19 cellular contexts compared by ENCODE assay signal in the genomic region with DNA sequence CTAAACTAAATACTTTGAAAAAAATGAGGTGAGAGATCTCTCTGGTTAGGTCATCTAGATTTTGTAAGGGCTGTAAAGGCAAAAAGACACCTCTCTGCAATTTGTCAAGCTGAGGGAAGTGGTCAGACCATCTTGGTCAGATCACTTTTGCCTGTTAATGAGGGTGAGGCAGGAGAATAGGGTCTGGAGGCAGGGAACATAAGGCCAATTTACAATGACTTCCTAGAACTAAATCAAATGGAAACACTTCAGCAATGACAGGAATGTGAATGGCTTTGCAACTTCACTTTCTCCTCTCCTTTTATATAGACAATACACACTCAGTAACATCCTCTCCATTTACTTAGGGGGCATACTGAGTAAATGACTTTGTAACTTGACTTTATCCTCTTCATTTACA.
"Had no signal": no experiment of that assay in that cellular context is flagged by ENCODE, and none has a peak within 500 bp of the region (broad histone marks: within the 10 kb centered on the region; RNA-seq: fewer than 3 reads in every experiment).

No MANE protein-coding gene starts in this region.

- H3K27me3 ChIP-seq: testis, upper lobe of left lung had no signal

- DNase-seq: activated CD4-positive, alpha-beta T cell treated with anti-CD3 and anti-CD28 coated beads, Interleukin-2, amount 10 ng/mL, durations not matched to agents 7 days and 5 days; activated CD4-positive, CD25-positive, alpha-beta regulatory T cell treated with anti-CD3 and anti-CD28 coated beads, Interleukin-2, amount 50 U/mL, for 72 hours; activated CD8-positive, alpha-beta memory T cell treated with anti-CD3 and anti-CD28 coated beads, Interleukin-2, amount 10 ng/mL, durations not matched to agents 7 days and 5 days; activated CD8-positive, alpha-beta T cell treated with anti-CD3 and anti-CD28 coated beads for 36 hours; activated effector memory CD4-positive, alpha-beta T cell treated with anti-CD3 and anti-CD28 coated beads, Interleukin-2, amount 50 U/mL, for 16 hours; activated naive CD4-positive, alpha-beta T cell treated with anti-CD3 and anti-CD28 coated beads, Interleukin-2, amount 10 ng/mL, durations not matched to agents 7 days and 5 days; activated T-cell treated with anti-CD3 and anti-CD28 coated beads for 4 hours; amygdala; foreskin fibroblast; left ventricle myocardium superior; occipital lobe; retina; stimulated activated CD4-positive, alpha-beta T cell treated with anti-CD3 and anti-CD28 coated beads, Interleukin-2, amount 100 ng/mL, for 48 hours; stimulated activated naive CD4-positive, alpha-beta T cell; SW 1271; T-helper 17 cell; testis; upper lobe of left lung had no signal

- H3K9me3 ChIP-seq: testis, upper lobe of left lung had no signal

- H3K27ac ChIP-seq: testis, upper lobe of left lung, VCaP had no signal

- ATAC-seq: activated CD8-positive, alpha-beta memory T cell treated with anti-CD3 and anti-CD28 coated beads, Interleukin-2, amount 10 ng/mL, durations not matched to agents 7 days and 5 days; activated CD8-positive, alpha-beta T cell treated with anti-CD3 and anti-CD28 coated beads for 36 hours; left ventricle myocardium superior; T-helper 17 cell had no signal

- H3K4me3 ChIP-seq: testis, upper lobe of left lung had no signal

- H3K4me1 ChIP-seq: testis, upper lobe of left lung had no signal

- H3K36me3 ChIP-seq: upper lobe of left lung had no signal
